8 cellular contexts compared by ENCODE assay signal in genomic region chr2:181306785-181307184, GRCh38.
DNase-seq lines count a peak whose midpoint lies in the region; ATAC-seq and TF ChIP-seq lines count a peak whose summit lies in the region.
"Had no signal": no experiment of that assay in that cellular context is flagged by ENCODE, and none has a peak within 500 bp of the region (broad histone marks: within the 10 kb centered on the region; RNA-seq: fewer than 3 reads in every experiment).

No MANE protein-coding gene starts in this region.

- H3K36me3 Mint-ChIP-seq in activated CD8-positive, alpha-beta T cell treated with anti-CD3 and anti-CD28 coated beads, Interleukin-2, amount 10 ng/mL, durations not matched to agents 7 days and 5 days (ENCODE audit: low read depth) = no peaks in the 10 kb centered on the region

- H3K27me3 ChIP-seq in neutrophil = no peaks in the 10 kb centered on the region

- H3K27ac Mint-ChIP-seq in activated CD8-positive, alpha-beta T cell treated with anti-CD3 and anti-CD28 coated beads, Interleukin-2, amount 10 ng/mL, durations not matched to agents 7 days and 5 days = peak overlapping the region; percentile 93

- no peak for TF ChIP-seq CTCF in neutrophil (IDR thresholded peaks at IDR 0.05)

- peak overlapping the region; percentile 69 for H3K27ac ChIP-seq in neutrophil

- H3K9me3 Mint-ChIP-seq in activated CD8-positive, alpha-beta T cell treated with anti-CD3 and anti-CD28 coated beads, Interleukin-2, amount 10 ng/mL, durations not matched to agents 7 days and 5 days (ENCODE audit: insufficient read depth) = no peaks in the 10 kb centered on the region

- peak overlapping the region; percentile 76 for H3K4me3 Mint-ChIP-seq in activated CD8-positive, alpha-beta T cell treated with anti-CD3 and anti-CD28 coated beads, Interleukin-2, amount 10 ng/mL, durations not matched to agents 7 days and 5 days

- POLR2A ChIA-PET in activated CD8-positive, alpha-beta T cell treated with anti-CD3 and anti-CD28 coated beads, Interleukin-2, amount 10 ng/mL, durations not matched to agents 7 days and 5 days (lab: Charles Lee) = interaction anchor here (1.3 to 11.7 kb wide), 2 partner anchors 153 to 202 kb away, joined by 5 to 249 read pairs; partner anchors contain the start of gene ITGA4

- no peak for DNase-seq in activated CD8-positive, alpha-beta T cell treated with anti-CD3 and anti-CD28 coated beads, Interleukin-2, amount 10 ng/mL, durations not matched to agents 7 days and 5 days
- DNase-seq in epidermal melanocyte (ENCODE audit: insufficient read length, low spot score) (no peak), NCI-H146 (lab: John Stamatoyannopoulos, UW) (no peak)
- DNase-seq: stimulated activated CD4-positive, alpha-beta T cell treated with anti-CD3 and anti-CD28 coated beads, Interleukin-1b, Interleukin-23, amount 100 ng/mL, for 48 hours had no signal

- ATAC-seq in GM18868 (IDR thresholded peaks at IDR 0.05; ENCODE audit: unreplicated experiment) = peak; percentile 18
- peak; percentile 21 for ATAC-seq in HG02885 (IDR thresholded peaks at IDR 0.05; ENCODE audit: poor library complexity, unreplicated experiment)
- ATAC-seq in activated CD8-positive, alpha-beta T cell treated with anti-CD3 and anti-CD28 coated beads, Interleukin-2, amount 10 ng/mL, durations not matched to agents 7 days and 5 days = peak; percentile 14
- no peak for ATAC-seq in GM18873 (IDR thresholded peaks at IDR 0.05; ENCODE audit: low FRiP score, unreplicated experiment)

- CTCF ChIA-PET in activated CD8-positive, alpha-beta T cell treated with anti-CD3 and anti-CD28 coated beads, Interleukin-2, amount 10 ng/mL, durations not matched to agents 7 days and 5 days (lab: Charles Lee) = interaction anchor here (1.4 to 2.5 kb wide), 4 partner anchors 11 to 202 kb away, joined by 6 to 14 read pairs (median 10); partner anchors contain the start of gene ITGA4

- H3K36me3 ChIP-seq in neutrophil = no peaks in the 10 kb centered on the region

- H3K9me3 ChIP-seq in neutrophil = no peaks in the 10 kb centered on the region

- H3K4me1 Mint-ChIP-seq in activated CD8-positive, alpha-beta T cell treated with anti-CD3 and anti-CD28 coated beads, Interleukin-2, amount 10 ng/mL, durations not matched to agents 7 days and 5 days (ENCODE audit: low read depth) = peaks cover 61% of the 10 kb centered on the region

- H3K4me3 ChIP-seq in neutrophil (ENCODE audit: low read depth in 1 of 2, low read length in 1 of 2) = no peak overlapping the region

- H3K4me1 ChIP-seq in neutrophil (ENCODE audit: control insufficient read depth in 1 of 2, insufficient read depth in 1 of 2, low read depth in 1 of 2, low read length in 1 of 2) = peaks cover 67 to 68% of the 10 kb centered on the region in 2 experiments

- H3K27me3 Mint-ChIP-seq in activated CD8-positive, alpha-beta T cell treated with anti-CD3 and anti-CD28 coated beads, Interleukin-2, amount 10 ng/mL, durations not matched to agents 7 days and 5 days (ENCODE audit: low read depth) = no peaks in the 10 kb centered on the region
